ENCODE assay signal across 8 cellular contexts in genomic region chr17:35808240-35808961, GRCh38. TPM values are rescaled to one million over a fixed set of nuclear protein-coding genes. Genes with fewer than 3 reads are reported as not detected.
DNase-seq lines count a peak whose midpoint lies in the region; ATAC-seq, FAIRE-seq and TF ChIP-seq lines count a peak whose summit lies in the region.

No MANE protein-coding gene starts in this region.

- POLR2A ChIA-PET in H1 (lab: Charles Lee; ENCODE audit: partially characterized antibody): interaction anchor here (0.6 to 5.8 kb wide), 38 partner anchors 8 to 1937 kb away, joined by 3 to 62 read pairs (median 5); partner anchors contain the start of genes C17orf50, GAS2L2, MMP28 and RASL10B

- H2BK15ac ChIP-seq in H1 (ENCODE audit: low read length): no peak overlapping the region

- H3K27me3 Mint-ChIP-seq in Calu3 (ENCODE audit: unreplicated experiment): peaks cover 1% of the 10 kb centered on the region
- no peaks in the 10 kb centered on the region for H3K27me3 Mint-ChIP-seq in osteocyte (ENCODE audit: unreplicated experiment)

- H3K4me1 ChIP-seq in NT2/D1 (ENCODE audit: insufficient read depth, insufficient read length) (no peaks in the 10 kb centered on the region), H1 (replicated peaks in 1 of 4; ENCODE audit: control insufficient read depth in 3 of 4, insufficient read depth in 4 of 4, low read length in 3 of 4) (peaks cover 0 to 10% (median 0%) of the 10 kb centered on the region in 4 experiments; a peak in 3 of 7 replicates)

- 36% methylated on average over 19 of the region's 19 CpGs; no CpG with 5 or more reads in 1 of the 2 experiments for WGBS in H1 (ENCODE audit: extremely low coverage in 1 of 2, insufficient coverage in 1 of 2, insufficient read length in 1 of 2, insufficient replicate concordance in 2 of 2, low coverage in 1 of 2, low lambda C conversion rate in 2 of 2, missing lambda C conversion rate in 1 of 2), 2 experiments

- H3K9me3 Mint-ChIP-seq in Calu3 (ENCODE audit: low read depth, unreplicated experiment): no peaks in the 10 kb centered on the region
- H3K9me3 Mint-ChIP-seq in osteocyte (ENCODE audit: unreplicated experiment): no peaks in the 10 kb centered on the region

- TF ChIP-seq EP300 in H1 (IDR thresholded peaks at IDR 0.05; ENCODE audit: borderline replicate concordance in 1 of 2, low read depth in 2 of 2, low read length in 2 of 2): no peak

- peaks cover 22 to 41% of the 10 kb centered on the region in 2 experiments for H3K79me2 ChIP-seq in H1 (ENCODE audit: control insufficient read depth in 1 of 2, insufficient read depth in 2 of 2, low read length in 2 of 2)

- TF ChIP-seq RAD21 in H1 (IDR thresholded peaks at IDR 0.05 in 1 of 2, conservative IDR thresholded peaks at IDR 0.05 in 1 of 2; ENCODE audit: low read depth in 2 of 2, low read length in 2 of 2): no peak

- no peaks in the 10 kb centered on the region for H3K27me3 ChIP-seq in NT2/D1 (ENCODE audit: insufficient read depth, insufficient read length)
- H3K27me3 ChIP-seq in H1 (replicated peaks in 1 of 4; ENCODE audit: control insufficient read depth in 3 of 4, extremely low read depth in 1 of 4, insufficient read depth in 3 of 4, low read length in 3 of 4): no peaks in the 10 kb centered on the region

- H3K18ac ChIP-seq in H1 (ENCODE audit: extremely low read depth, low read length): peak overlapping the region; percentile 63; the same call in 1 of the 2 replicates

- peaks cover 20% of the 10 kb centered on the region for H3K36me3 ChIP-seq in NT2/D1 (ENCODE audit: insufficient read depth, insufficient read length, low read length)
- H3K36me3 ChIP-seq in H1 (ENCODE audit: control insufficient read depth in 2 of 4, insufficient read depth in 4 of 4, low read length in 3 of 4): peaks cover 0 to 4% (median 0%) of the 10 kb centered on the region in 4 experiments; a peak in 1 of 8 replicates

- H3K9me3 ChIP-seq in NT2/D1 (ENCODE audit: insufficient read depth, low read length) (no peaks in the 10 kb centered on the region), H1 (ENCODE audit: insufficient read depth in 2 of 2, low read depth in 1 of 2, low read length in 1 of 2) (no peaks in the 10 kb centered on the region)

- peak overlapping the region; percentile 6 for H3K4ac ChIP-seq in H1 (replicated peaks; ENCODE audit: insufficient read length, low read depth, low read length)

- no peak overlapping the region for H3K14ac ChIP-seq in H1 (ENCODE audit: insufficient read length)

- no peak overlapping the region for H3K56ac ChIP-seq in H1 (replicated peaks; ENCODE audit: insufficient read length, low read depth, low read length)

- H3K79me1 ChIP-seq in H1 (ENCODE audit: low read depth, low read length): no peaks in the 10 kb centered on the region

- CTCF ChIA-PET in Calu3 (lab: Charles Lee): interaction anchor here (0.5 to 2.1 kb wide), 11 partner anchors 8 to 767 kb away, joined by 3 to 41 read pairs (median 4); partner anchors contain the start of gene SLFN14
- CTCF ChIA-PET in H1 (lab: Charles Lee; ENCODE audit: partially characterized antibody): interaction anchor here (0.6 to 6.6 kb wide), 25 partner anchors 8 to 1389 kb away, joined by 3 to 107 read pairs (median 3); partner anchors contain the start of gene MMP28

- no peak overlapping the region for H3K27ac ChIP-seq in H1 (ENCODE audit: low read depth, low read length)

- H4K91ac ChIP-seq in H1 (replicated peaks; ENCODE audit: insufficient read length, low read length): no peak overlapping the region

- peak overlapping the region; percentile 52 for H4K5ac ChIP-seq in H1 (ENCODE audit: insufficient read length, low read depth, low read length)

- H2AK5ac ChIP-seq in H1 (ENCODE audit: low read depth, low read length): peak overlapping the region; percentile 54; the same call in 1 of the 2 replicates

- H2AFZ ChIP-seq in H1 (ENCODE audit: low read length): peak overlapping the region; percentile 47; the same call in 1 of the 2 replicates

- peak overlapping the region; percentile 54; the same call in 1 of the 2 replicates for H2BK12ac ChIP-seq in H1 (ENCODE audit: low read depth, low read length)

- DNase-seq in Calu3 (no peak), NT2/D1 (ENCODE audit: low read depth, low spot score) (no peak), H1 (ENCODE audit: low read depth in 1 of 2, low spot score in 2 of 2) (no peak), osteocyte (ENCODE audit: extremely low spot score, unreplicated experiment) (no peak), DMS53 treated with DMSO at 0.1 percent for 48 hours (lab: John Stamatoyannopoulos, UW; ENCODE audit: unreplicated experiment) (no peak), KG1 (lab: John Stamatoyannopoulos, UW) (no peak), DMS53 (lab: John Stamatoyannopoulos, UW) (no peak)

- no peak for TF ChIP-seq POLR2A in H1 (IDR thresholded peaks at IDR 0.05; ENCODE audit: control extremely low read depth in 1 of 2, low read depth in 2 of 2, low read length in 2 of 2)

- H3K9ac ChIP-seq in NT2/D1 (ENCODE audit: insufficient read length, low read depth) (peak overlapping the region; percentile 53), H1 (replicated peaks in 1 of 4; ENCODE audit: extremely low read depth in 1 of 4, low read depth in 3 of 4, low read length in 3 of 4) (peak overlapping the region; percentile 81 to 97 (median 94))

- H3K23ac ChIP-seq in H1 (ENCODE audit: insufficient read length): no peak overlapping the region

- FAIRE-seq in H1 (lab: Jason Lieb, UNC): no peak

- H2BK120ac ChIP-seq in H1 (replicated peaks; ENCODE audit: low read depth, low read length): no peak overlapping the region

- peak overlapping the region; percentile 100 for H3K27ac Mint-ChIP-seq in Calu3 (ENCODE audit: unreplicated experiment)
- peak overlapping the region; percentile 99 for H3K27ac Mint-ChIP-seq in osteocyte (ENCODE audit: unreplicated experiment)

- H3K4me3 ChIP-seq in NT2/D1 (ENCODE audit: insufficient read length, low read depth) (peak overlapping the region; percentile 95), H1 (ENCODE audit: extremely low read depth in 1 of 4, insufficient read depth in 2 of 4, low read depth in 3 of 4, low read length in 4 of 4) (peak overlapping the region; percentile 91 to 98 (median 94))

- peaks cover 13% of the 10 kb centered on the region for H3K23me2 ChIP-seq in H1 (ENCODE audit: low read depth, low read length)

- H2BK5ac ChIP-seq in H1 (ENCODE audit: low read depth, low read length): peak overlapping the region; percentile 82

- TF ChIP-seq CTCF in Calu3 (IDR thresholded peaks at IDR 0.05; ENCODE audit: unreplicated experiment) (no peak), H1 (IDR thresholded peaks at IDR 0.05; ENCODE audit: control extremely low read depth in 1 of 3, insufficient read depth in 1 of 3, low read depth in 1 of 3, low read length in 3 of 3) (no peak), osteocyte (IDR thresholded peaks at IDR 0.05) (no peak)

- ATAC-seq in HG02642 (IDR thresholded peaks at IDR 0.05; ENCODE audit: poor library complexity, unreplicated experiment): no peak

- H3K4me3 Mint-ChIP-seq in Calu3 (ENCODE audit: low read depth, unreplicated experiment) (peak overlapping the region; percentile 92), osteocyte (ENCODE audit: unreplicated experiment) (peak overlapping the region; percentile 86)

- peak overlapping the region; percentile 76; the same call in 1 of the 2 replicates for H4K8ac ChIP-seq in H1 (ENCODE audit: extremely low read depth, insufficient read depth, low read length)

- peak overlapping the region; percentile 67 to 69 for H3K4me2 ChIP-seq in H1 (ENCODE audit: insufficient read depth in 1 of 2, low read depth in 2 of 2, low read length in 2 of 2)

- intact Hi-C loops in Calu3 (cut with micrococcal nuclease; ENCODE audit: unreplicated experiment): no loop called here

- H2BK20ac ChIP-seq in H1 (ENCODE audit: low read length): no peak overlapping the region

- H4K20me1 ChIP-seq in H1 (replicated peaks in 1 of 2; ENCODE audit: control insufficient read depth in 1 of 2, insufficient read depth in 2 of 2, low read length in 2 of 2): peaks cover 10 to 14% of the 10 kb centered on the region in 2 experiments

- TSS peak; percentile 96 for BruUV-seq in Calu3 (replicated peaks; lab: Mats Ljungman, UMichigan)

- H3K36me3 Mint-ChIP-seq in Calu3 (ENCODE audit: insufficient read depth, unreplicated experiment): peaks cover 40% of the 10 kb centered on the region
- H3K36me3 Mint-ChIP-seq in osteocyte (ENCODE audit: unreplicated experiment): no peaks in the 10 kb centered on the region

- H3K4me1 Mint-ChIP-seq in Calu3 (ENCODE audit: low read depth, unreplicated experiment) (peaks cover 33% of the 10 kb centered on the region), osteocyte (ENCODE audit: unreplicated experiment) (peaks cover 57% of the 10 kb centered on the region)

RNA-seq across cellular contexts. Expression of gene TAF15, which starts 0.9 kb away (rescaled TPM):
- total RNA-seq in Calu3 (2022) (284 and 286 TPM in 2 replicates), osteocyte (157 and 170 TPM in 2 replicates)
- total RNA-seq in H1 (2021; fragmentation: NEBNext Ultra II Directional; extraction: Animal tissue kit (Norgen Biotek cat#: 25700)): 323 and 338 TPM in 2 replicates
- polyA plus RNA-seq in H1 (2011; rRNA removed): 62.8 and 80.1 TPM in 2 replicates
- polyA plus RNA-seq in H1 (2011; cell fraction: cytosol; rRNA removed): 100.0 TPM
- polyA plus RNA-seq in H1 (2011; cell fraction: nucleus; rRNA removed): 115 TPM
- 333 to 440 TPM (median 380 TPM) in 4 replicates for polyA plus RNA-seq in H1 (2012, experiment 1 of 2)
- polyA plus RNA-seq in H1 (2012, experiment 2 of 2): 59.6 TPM
- 172 TPM for polyA plus RNA-seq in H1 (2013, experiment 1 of 2)
- 171 TPM for polyA plus RNA-seq in H1 (2013, experiment 2 of 2)
- polyA minus RNA-seq in H1 (2011; rRNA and poly(A)+ RNA removed): 88.8 and 170 TPM in 2 replicates
- 94.0 TPM for polyA minus RNA-seq in H1 (2011; cell fraction: cytosol; rRNA and poly(A)+ RNA removed)
- 167 TPM for polyA minus RNA-seq in H1 (2011; cell fraction: nucleus; rRNA and poly(A)+ RNA removed)

RNA-seq across cellular contexts. Expression of gene MMP28, which starts 13.0 kb away (rescaled TPM):
- not detected in 2 replicates for total RNA-seq in Calu3 (2022)
- total RNA-seq in H1 (2021; fragmentation: NEBNext Ultra II Directional; extraction: Animal tissue kit (Norgen Biotek cat#: 25700)): not detected in 2 replicates
- 0.06 TPM in 1 of 2 replicates, not detected in the other for polyA plus RNA-seq in H1 (2011; rRNA removed)
- polyA plus RNA-seq in H1 (2011; cell fraction: cytosol; rRNA removed): not detected
- not detected for polyA plus RNA-seq in H1 (2011; cell fraction: nucleus; rRNA removed)
- not detected in 4 replicates for polyA plus RNA-seq in H1 (2012, experiment 1 of 2)
- not detected for polyA plus RNA-seq in H1 (2012, experiment 2 of 2)
- polyA plus RNA-seq in H1 (2013, experiment 1 of 2): 0.08 TPM
- not detected for polyA plus RNA-seq in H1 (2013, experiment 2 of 2)
- not detected in 2 replicates for polyA minus RNA-seq in H1 (2011; rRNA and poly(A)+ RNA removed)
- not detected for polyA minus RNA-seq in H1 (2011; cell fraction: cytosol; rRNA and poly(A)+ RNA removed)
- polyA minus RNA-seq in H1 (2011; cell fraction: nucleus; rRNA and poly(A)+ RNA removed): 1.4 TPM
- total RNA-seq in osteocyte: 0.73 and 0.75 TPM in 2 replicates

RNA-seq across cellular contexts. Expression of gene C17orf50, which starts 47.7 kb away (rescaled TPM):
- total RNA-seq in Calu3 (2022): not detected in 2 replicates
- not detected in 2 replicates for total RNA-seq in H1 (2021; fragmentation: NEBNext Ultra II Directional; extraction: Animal tissue kit (Norgen Biotek cat#: 25700))
- 0.08 and 0.12 TPM in 2 replicates for polyA plus RNA-seq in H1 (2011; rRNA removed)
- not detected for polyA plus RNA-seq in H1 (2011; cell fraction: cytosol; rRNA removed)
- 0.26 TPM for polyA plus RNA-seq in H1 (2011; cell fraction: nucleus; rRNA removed)
- not detected in 4 replicates for polyA plus RNA-seq in H1 (2012, experiment 1 of 2)
- polyA plus RNA-seq in H1 (2012, experiment 2 of 2): not detected
- 0.06 TPM for polyA plus RNA-seq in H1 (2013, experiment 1 of 2)
- 0.06 TPM for polyA plus RNA-seq in H1 (2013, experiment 2 of 2)
- not detected in 2 replicates for polyA minus RNA-seq in H1 (2011; rRNA and poly(A)+ RNA removed)
- polyA minus RNA-seq in H1 (2011; cell fraction: cytosol; rRNA and poly(A)+ RNA removed): not detected
- polyA minus RNA-seq in H1 (2011; cell fraction: nucleus; rRNA and poly(A)+ RNA removed): 0.70 TPM
- not detected in 2 replicates for total RNA-seq in osteocyte

RNA-seq across cellular contexts. Expression of gene GAS2L2, which starts 55.4 kb away (rescaled TPM):
- not detected in 2 replicates for total RNA-seq in Calu3 (2022)
- 0.13 TPM in 1 of 2 replicates, not detected in the other for total RNA-seq in H1 (2021; fragmentation: NEBNext Ultra II Directional; extraction: Animal tissue kit (Norgen Biotek cat#: 25700))
- 0.09 TPM in 2 replicates for polyA plus RNA-seq in H1 (2011; rRNA removed)
- polyA plus RNA-seq in H1 (2011; cell fraction: cytosol; rRNA removed): 0.12 TPM
- polyA plus RNA-seq in H1 (2011; cell fraction: nucleus; rRNA removed): 0.20 TPM
- 0.15 to 0.18 TPM (median 0.17 TPM) in 3 of 4 replicates, not detected in the other for polyA plus RNA-seq in H1 (2012, experiment 1 of 2)
- not detected for polyA plus RNA-seq in H1 (2012, experiment 2 of 2)
- 0.06 TPM for polyA plus RNA-seq in H1 (2013, experiment 1 of 2)
- polyA plus RNA-seq in H1 (2013, experiment 2 of 2): not detected
- 0.06 TPM in 1 of 2 replicates, not detected in the other for polyA minus RNA-seq in H1 (2011; rRNA and poly(A)+ RNA removed)
- polyA minus RNA-seq in H1 (2011; cell fraction: cytosol; rRNA and poly(A)+ RNA removed): not detected
- 0.30 TPM for polyA minus RNA-seq in H1 (2011; cell fraction: nucleus; rRNA and poly(A)+ RNA removed)
- not detected in 2 replicates for total RNA-seq in osteocyte
